In genomic region chr2:9738718-9739496, GRCh38 we compare ENCODE assay signal across 8 cellular contexts.
DNase-seq lines count a peak whose midpoint lies in the region; ATAC-seq and TF ChIP-seq lines count a peak whose summit lies in the region.

No MANE protein-coding gene starts in this region.

- H3K4me1 ChIP-seq in right cardiac atrium (ENCODE audit: control insufficient read depth, insufficient read depth, low read length), result peaks cover 5% of the 10 kb centered on the region
- H3K4me1 ChIP-seq in thyroid gland, result peaks cover 0 to 6% of the 10 kb centered on the region in 2 donors

- intact Hi-C loops in right cardiac atrium (cut with DNase I), result no loop called here
- intact Hi-C loops in thyroid gland (cut with DNase I), result no loop called here

- H3K4me1 Mint-ChIP-seq in activated CD4-positive, alpha-beta memory T cell treated with anti-CD3 and anti-CD28 coated beads, Interleukin-2, amount 10 ng/mL, durations not matched to agents 7 days and 5 days, result peaks cover 64% of the 10 kb centered on the region

- no peaks in the 10 kb centered on the region for H3K36me3 ChIP-seq in thyroid gland

- peak overlapping the region; percentile 7 for H3K4me3 ChIP-seq in right cardiac atrium (ENCODE audit: low read length)
- H3K4me3 ChIP-seq in thyroid gland (replicated peaks in 1 of 3), result peak overlapping the region in 1 of 3 donors; percentile 15

- no peak for TF ChIP-seq CTCF in thyroid gland (IDR thresholded peaks at IDR 0.05)

- H3K9me3 ChIP-seq in right cardiac atrium (ENCODE audit: control insufficient read depth, low read length), result no peaks in the 10 kb centered on the region
- H3K9me3 ChIP-seq in thyroid gland, result no peaks in the 10 kb centered on the region

- peak overlapping the region; percentile 93 for H3K27ac Mint-ChIP-seq in activated CD4-positive, alpha-beta memory T cell treated with anti-CD3 and anti-CD28 coated beads, Interleukin-2, amount 10 ng/mL, durations not matched to agents 7 days and 5 days

- H3K27me3 ChIP-seq in right cardiac atrium (ENCODE audit: control insufficient read depth, insufficient read depth) (no peaks in the 10 kb centered on the region), thyroid gland (no peaks in the 10 kb centered on the region)

- TF ChIP-seq POLR2A in thyroid gland (IDR thresholded peaks at IDR 0.05), result no peak

- H3K27ac ChIP-seq in right cardiac atrium (ENCODE audit: low read length) (peak overlapping the region; percentile 79), thyroid gland (peak overlapping the region; percentile 42 to 57 (median 48))

- POLR2A ChIA-PET in activated CD4-positive, alpha-beta memory T cell treated with anti-CD3 and anti-CD28 coated beads, Interleukin-2, amount 10 ng/mL, durations not matched to agents 7 days and 5 days (lab: Charles Lee), result interaction anchor here (0.7 to 7.0 kb wide), 9 partner anchors 10 to 183 kb away, joined by 3 to 76 read pairs (median 4); partner anchors contain the start of genes ADAM17 and YWHAQ

- ATAC-seq in right cardiac atrium (peak; percentile 66 to 72), GM21737 (IDR thresholded peaks at IDR 0.05; ENCODE audit: unreplicated experiment) (no peak)

- H3K9me3 Mint-ChIP-seq in activated CD4-positive, alpha-beta memory T cell treated with anti-CD3 and anti-CD28 coated beads, Interleukin-2, amount 10 ng/mL, durations not matched to agents 7 days and 5 days, result peaks cover 3% of the 10 kb centered on the region

- peaks cover 9% of the 10 kb centered on the region for H3K36me3 Mint-ChIP-seq in activated CD4-positive, alpha-beta memory T cell treated with anti-CD3 and anti-CD28 coated beads, Interleukin-2, amount 10 ng/mL, durations not matched to agents 7 days and 5 days (ENCODE audit: low read depth)

- H3K27me3 Mint-ChIP-seq in activated CD4-positive, alpha-beta memory T cell treated with anti-CD3 and anti-CD28 coated beads, Interleukin-2, amount 10 ng/mL, durations not matched to agents 7 days and 5 days, result peaks cover 2% of the 10 kb centered on the region

- DNase-seq in activated CD4-positive, alpha-beta T cell treated with anti-CD3 and anti-CD28 coated beads for 48 hours, result peak; percentile 43
- DNase-seq in activated CD4-positive, alpha-beta T cell treated with anti-CD3 and anti-CD28 coated beads, Interleukin-2, amount 50 U/mL, for 4 hours, result no peak
- DNase-seq in activated CD4-positive, alpha-beta memory T cell treated with anti-CD3 and anti-CD28 coated beads, Interleukin-2, amount 10 ng/mL, durations not matched to agents 7 days and 5 days, result no peak
- DNase-seq in right cardiac atrium, result peak; percentile 54 to 77 (median 76)
- DNase-seq in thyroid gland, result no peak
- no peak for DNase-seq in KG1 (lab: John Stamatoyannopoulos, UW)
- no peak for DNase-seq in AG08396 (ENCODE audit: low spot score)

- peak overlapping the region; percentile 72 for H3K4me3 Mint-ChIP-seq in activated CD4-positive, alpha-beta memory T cell treated with anti-CD3 and anti-CD28 coated beads, Interleukin-2, amount 10 ng/mL, durations not matched to agents 7 days and 5 days

- WGBS in right cardiac atrium, result 15% methylated on average over 21 of the region's 21 CpGs
- 56 to 57% methylated on average over 21 of the region's 21 CpGs for WGBS in thyroid gland, 2 donors

- CTCF ChIA-PET in activated CD4-positive, alpha-beta memory T cell treated with anti-CD3 and anti-CD28 coated beads, Interleukin-2, amount 10 ng/mL, durations not matched to agents 7 days and 5 days (lab: Charles Lee), result interaction anchor here (0.7 to 1.4 kb wide), 3 partner anchors 31 to 105 kb away, joined by 3 to 4 read pairs (median 4); no protein-coding TSS in a partner anchor

Comparison
In these comparisons a context has a peak if more than half of its experiments do, and no peak if none do; other contexts are left out.
1. DNase-seq: peak in activated CD4-positive, alpha-beta T cell treated with anti-CD3 and anti-CD28 coated beads for 48 hours (single experiment) and right cardiac atrium (3 of 3); none in activated CD4-positive, alpha-beta T cell treated with anti-CD3 and anti-CD28 coated beads, Interleukin-2, amount 50 U/mL, for 4 hours (0 of 2), activated CD4-positive, alpha-beta memory T cell treated with anti-CD3 and anti-CD28 coated beads, Interleukin-2, amount 10 ng/mL, durations not matched to agents 7 days and 5 days (single experiment), thyroid gland (0 of 2), KG1 (single experiment) and AG08396 (single experiment).